ENCODE assay signal across 1 cellular context in genomic region chr3:129061077-129061887, GRCh38.
TF ChIP-seq lines count a peak whose summit lies in the region.

No MANE protein-coding gene starts in this region.

TF ChIP-seq in HEK293, 187 proteins besides CTCF, POLR2A, EP300 and RAD21 (continued from another document):
- peak; percentile 29; the same call in 1 of the 2 replicates for TF ChIP-seq PRDM10 (tag by site-specific recombination; IDR thresholded peaks at IDR 0.05)
TF ChIP-seq in HEK293: peak in this region for 1.
